In genomic region chr10:48501806-48502771, GRCh38 we compare ENCODE assay signal across 21 cellular contexts.
DNase-seq lines count a peak whose midpoint lies in the region; ATAC-seq and TF ChIP-seq lines count a peak whose summit lies in the region.
"Had no signal": no experiment of that assay in that cellular context is flagged by ENCODE, and none has a peak within 500 bp of the region (broad histone marks: within the 10 kb centered on the region; RNA-seq: fewer than 3 reads in every experiment).

No MANE protein-coding gene starts in this region.

- H3K36me3 Mint-ChIP-seq in stimulated activated memory B cell treated with anti-CD40 and anti-IgM and Interleukin-4, amounts not matched to agents 10 μg/mL and 1 μg/mL and 100 μg/mL, for 72 hours = no peaks in the 10 kb centered on the region
- H3K36me3 Mint-ChIP-seq: naive B cell had no signal

- peaks cover 15% of the 10 kb centered on the region for H3K4me1 ChIP-seq in fibroblast of lung (ENCODE audit: control insufficient read depth, extremely low read depth, insufficient read depth, low read length)
- H3K4me1 ChIP-seq: pancreas had no signal

- H3K4me3 Mint-ChIP-seq in stimulated activated memory B cell treated with anti-CD40 and anti-IgM and Interleukin-4, amounts not matched to agents 10 μg/mL and 1 μg/mL and 100 μg/mL, for 72 hours = no peak overlapping the region
- H3K4me3 Mint-ChIP-seq: activated T-cell treated with anti-CD3 and anti-CD28 coated beads, Interleukin-2, amount 50 U/mL, for 72 hours had no signal

- H3K4me3 ChIP-seq in fibroblast of lung (replicated peaks in 1 of 4; ENCODE audit: control extremely low read depth in 1 of 4, insufficient read depth in 1 of 4, low read depth in 3 of 4, low read length in 4 of 4) = no peak overlapping the region
- H3K4me3 ChIP-seq: heart left ventricle, lower lobe of right lung, pancreas, upper lobe of right lung had no signal

- no peak overlapping the region for H2AFZ ChIP-seq in fibroblast of lung (ENCODE audit: low read length)

- peaks cover 5% of the 10 kb centered on the region for H3K36me3 ChIP-seq in fibroblast of lung (ENCODE audit: control insufficient read depth, insufficient read depth, low read length)
- H3K36me3 ChIP-seq: heart left ventricle, lower lobe of right lung, pancreas, upper lobe of right lung had no signal

- no peak overlapping the region for H3K27ac Mint-ChIP-seq in stimulated activated memory B cell treated with anti-CD40 and anti-IgM and Interleukin-4, amounts not matched to agents 10 μg/mL and 1 μg/mL and 100 μg/mL, for 72 hours
- H3K27ac Mint-ChIP-seq: activated T-cell treated with anti-CD3 and anti-CD28 coated beads, Interleukin-2, amount 50 U/mL, for 72 hours had no signal

- ATAC-seq in stimulated activated memory B cell treated with anti-CD40 and anti-IgM and Interleukin-4, amounts not matched to agents 10 μg/mL and 1 μg/mL and 100 μg/mL, for 72 hours = peak; percentile 35
- ATAC-seq: activated T-cell treated with anti-CD3 and anti-CD28 coated beads, Interleukin-2, amount 50 U/mL, for 72 hours; HCT116; heart left ventricle; lower lobe of right lung; upper lobe of right lung had no signal

- H3K4me2 ChIP-seq in fibroblast of lung (ENCODE audit: extremely low read depth, insufficient read depth, low read length) = no peak overlapping the region

- H3K27ac ChIP-seq in fibroblast of lung (ENCODE audit: insufficient read depth, low read length) = peak overlapping the region; percentile 28
- H3K27ac ChIP-seq: heart left ventricle, lower lobe of right lung, pancreas, upper lobe of right lung had no signal

- peak; percentile 1 for DNase-seq in NCI-H345 (lab: John Stamatoyannopoulos, UW)
- no peak for DNase-seq in NCI-H345 treated with DMSO at 0.1 percent for 48 hours (lab: John Stamatoyannopoulos, UW; ENCODE audit: unreplicated experiment)
- peak; percentile 68 for DNase-seq in NOMO-1 treated with DMSO at 0.1 percent for 48 hours (lab: John Stamatoyannopoulos, UW; ENCODE audit: unreplicated experiment)
- DNase-seq in fibroblast of lung (ENCODE audit: low read depth in 2 of 2) = peak in 1 of 2 donors; percentile 30
- DNase-seq in NCI-H510A treated with DMSO at 0.1 percent for 48 hours (lab: John Stamatoyannopoulos, UW) = no peak
- DNase-seq in dermis blood vessel endothelial cell = no peak
- no peak for DNase-seq in activated CD4-positive, CD25-positive, alpha-beta regulatory T cell treated with anti-CD3 and anti-CD28 coated beads, Interleukin-2, amount 50 U/mL, for 72 hours
- DNase-seq: activated naive CD4-positive, alpha-beta T cell treated with anti-CD3 and anti-CD28 coated beads, Interleukin-2, amount 50 U/mL, for 16 hours; activated T-cell treated with anti-CD3 and anti-CD28 coated beads, Interleukin-2, amount 50 U/mL, for 72 hours; cerebellar nuclear complex; lower lobe of right lung; naive B cell; NCI-H1092; NCI-H2029 treated with DMSO at 0.1 percent for 48 hours; NCI-H524 treated with DMSO at 0.1 percent for 48 hours; pancreas; SIG-M5; upper lobe of right lung had no signal

- peaks cover 22% of the 10 kb centered on the region for H3K4me1 Mint-ChIP-seq in stimulated activated memory B cell treated with anti-CD40 and anti-IgM and Interleukin-4, amounts not matched to agents 10 μg/mL and 1 μg/mL and 100 μg/mL, for 72 hours

- TF ChIP-seq CTCF in fibroblast of lung (conservative IDR thresholded peaks at IDR 0.05 in 1 of 2, IDR thresholded peaks at IDR 0.05 in 1 of 2; ENCODE audit: low read depth in 1 of 2, low read length in 2 of 2) = no peak

- H3K9me3 Mint-ChIP-seq in stimulated activated memory B cell treated with anti-CD40 and anti-IgM and Interleukin-4, amounts not matched to agents 10 μg/mL and 1 μg/mL and 100 μg/mL, for 72 hours = no peaks in the 10 kb centered on the region
- H3K9me3 Mint-ChIP-seq: activated T-cell treated with anti-CD3 and anti-CD28 coated beads, Interleukin-2, amount 50 U/mL, for 72 hours; naive B cell had no signal

- H4K20me1 ChIP-seq in fibroblast of lung (ENCODE audit: control insufficient read depth, extremely low read depth, insufficient read depth, low read length) = no peaks in the 10 kb centered on the region

- H3K79me2 ChIP-seq in fibroblast of lung (ENCODE audit: control insufficient read depth, insufficient read depth, low read length) = peaks cover 74% of the 10 kb centered on the region

- H3K27me3 ChIP-seq in fibroblast of lung (ENCODE audit: control insufficient read depth, insufficient read depth, low read length) = no peaks in the 10 kb centered on the region
- H3K27me3 ChIP-seq: heart left ventricle, pancreas, upper lobe of right lung had no signal

- peaks cover 15% of the 10 kb centered on the region for H3K27me3 Mint-ChIP-seq in stimulated activated memory B cell treated with anti-CD40 and anti-IgM and Interleukin-4, amounts not matched to agents 10 μg/mL and 1 μg/mL and 100 μg/mL, for 72 hours

- no peak overlapping the region for H3K9ac ChIP-seq in fibroblast of lung (ENCODE audit: insufficient read depth, low read length)

- H3K9me3 ChIP-seq in fibroblast of lung (ENCODE audit: control insufficient read depth, insufficient read depth, low read depth, low read length) = no peaks in the 10 kb centered on the region
- H3K9me3 ChIP-seq: heart left ventricle, lower lobe of right lung, pancreas, upper lobe of right lung had no signal

Comparison
In these comparisons a context has a peak if more than half of its experiments do, and no peak if none do; other contexts are left out.
1. DNase-seq: peak in NCI-H345 (single experiment) and NOMO-1 treated with DMSO at 0.1 percent for 48 hours (single experiment); none in NCI-H345 treated with DMSO at 0.1 percent for 48 hours (single experiment), NCI-H510A treated with DMSO at 0.1 percent for 48 hours (single experiment), dermis blood vessel endothelial cell (single experiment) and activated CD4-positive, CD25-positive, alpha-beta regulatory T cell treated with anti-CD3 and anti-CD28 coated beads, Interleukin-2, amount 50 U/mL, for 72 hours (single experiment).